Comparison of ENCODE assay signal across 8 cellular contexts in genomic region chr14:89428556-89429196, GRCh38. TPM values are rescaled to one million over a fixed set of nuclear protein-coding genes. Genes with fewer than 3 reads are reported as not detected.
DNase-seq lines count a peak whose midpoint lies in the region; ATAC-seq and TF ChIP-seq lines count a peak whose summit lies in the region.

No MANE protein-coding gene starts in this region.

- TF ChIP-seq CTCF in RWPE2 (IDR thresholded peaks at IDR 0.05; ENCODE audit: poor library complexity, severe bottlenecking) (no peak), glutamatergic neuron (IDR thresholded peaks at IDR 0.05; ENCODE audit: partially characterized antibody, unreplicated experiment) (no peak)

- ATAC-seq in RWPE2 (ENCODE audit: low read depth) (peak; percentile 73), GM18520 (IDR thresholded peaks at IDR 0.05; ENCODE audit: unreplicated experiment) (no peak)
- no peak for ATAC-seq in stimulated activated naive B cell treated with anti-CD40 and anti-IgM and Interleukin-4, amounts not matched to agents 10 μg/mL and 1 μg/mL and 100 μg/mL, for 72 hours (replicated peaks)

- DNase-seq in NCI-H2081 (lab: John Stamatoyannopoulos, UW) (peak; percentile 52 to 77), NCI-H2081 treated with DMSO at 0.1 percent for 48 hours (lab: John Stamatoyannopoulos, UW) (no peak), RWPE2 (ENCODE audit: low spot score) (peak; percentile 86), glutamatergic neuron (peak; percentile 26), SKM-1 treated with dmso at 0.1 percent for 144 hours (lab: John Stamatoyannopoulos, UW; ENCODE audit: unreplicated experiment) (no peak), LoVo (ENCODE audit: low spot score) (no peak)
- no peak for DNase-seq in stimulated activated naive B cell treated with anti-CD40 and anti-IgM and Interleukin-4, amounts not matched to agents 10 μg/mL and 1 μg/mL and 100 μg/mL, for 72 hours

- peak overlapping the region; percentile 83 for H3K4me3 Mint-ChIP-seq in glutamatergic neuron (ENCODE audit: unreplicated experiment)
- peak overlapping the region; percentile 84 for H3K4me3 Mint-ChIP-seq in stimulated activated naive B cell treated with anti-CD40 and anti-IgM and Interleukin-4, amounts not matched to agents 10 μg/mL and 1 μg/mL and 100 μg/mL, for 72 hours

- peak overlapping the region; percentile 92 for H3K27ac ChIP-seq in RWPE2 (ENCODE audit: poor library complexity, severe bottlenecking)

- no peaks in the 10 kb centered on the region for H3K27me3 ChIP-seq in RWPE2 (ENCODE audit: insufficient read depth, poor library complexity, severe bottlenecking)

- H3K9me3 ChIP-seq in RWPE2 (ENCODE audit: severe bottlenecking): no peaks in the 10 kb centered on the region

- peak overlapping the region; percentile 98 for H3K27ac Mint-ChIP-seq in glutamatergic neuron (ENCODE audit: unreplicated experiment)
- peak overlapping the region; percentile 98 for H3K27ac Mint-ChIP-seq in stimulated activated naive B cell treated with anti-CD40 and anti-IgM and Interleukin-4, amounts not matched to agents 10 μg/mL and 1 μg/mL and 100 μg/mL, for 72 hours

- H3K4me1 ChIP-seq in RWPE2 (ENCODE audit: insufficient read depth, poor library complexity, severe bottlenecking): peaks cover 59% of the 10 kb centered on the region

- H3K4me1 Mint-ChIP-seq in glutamatergic neuron (ENCODE audit: low read depth, unreplicated experiment): peaks cover 32% of the 10 kb centered on the region
- H3K4me1 Mint-ChIP-seq in stimulated activated naive B cell treated with anti-CD40 and anti-IgM and Interleukin-4, amounts not matched to agents 10 μg/mL and 1 μg/mL and 100 μg/mL, for 72 hours: peaks cover 24 to 78% of the 10 kb centered on the region in 2 donors

- H3K9me3 Mint-ChIP-seq in glutamatergic neuron (ENCODE audit: unreplicated experiment): peaks cover 11% of the 10 kb centered on the region
- H3K9me3 Mint-ChIP-seq in stimulated activated naive B cell treated with anti-CD40 and anti-IgM and Interleukin-4, amounts not matched to agents 10 μg/mL and 1 μg/mL and 100 μg/mL, for 72 hours: no peaks in the 10 kb centered on the region

- H3K4me3 ChIP-seq in RWPE2 (ENCODE audit: severe bottlenecking): no peak overlapping the region

- peaks cover 6% of the 10 kb centered on the region for H3K27me3 Mint-ChIP-seq in glutamatergic neuron (ENCODE audit: unreplicated experiment)
- no peaks in the 10 kb centered on the region for H3K27me3 Mint-ChIP-seq in stimulated activated naive B cell treated with anti-CD40 and anti-IgM and Interleukin-4, amounts not matched to agents 10 μg/mL and 1 μg/mL and 100 μg/mL, for 72 hours

- H3K36me3 ChIP-seq in RWPE2 (ENCODE audit: low read depth): no peaks in the 10 kb centered on the region

- peaks cover 3% of the 10 kb centered on the region for H3K36me3 Mint-ChIP-seq in glutamatergic neuron (ENCODE audit: unreplicated experiment)
- H3K36me3 Mint-ChIP-seq in stimulated activated naive B cell treated with anti-CD40 and anti-IgM and Interleukin-4, amounts not matched to agents 10 μg/mL and 1 μg/mL and 100 μg/mL, for 72 hours: peaks cover 5 to 17% of the 10 kb centered on the region in 2 donors

RNA-seq across cellular contexts. Expression of gene FOXN3, which starts 11.6 kb away (rescaled TPM):
- 139 TPM for total RNA-seq in glutamatergic neuron (ENCODE audit: unreplicated experiment)

Comparison
In these comparisons a context has a peak if more than half of its experiments do, and no peak if none do; other contexts are left out.
1. DNase-seq: peak in NCI-H2081 (2 of 2), RWPE2 (single experiment) and glutamatergic neuron (single experiment); none in NCI-H2081 treated with DMSO at 0.1 percent for 48 hours (single experiment), stimulated activated naive B cell treated with anti-CD40 and anti-IgM and Interleukin-4, amounts not matched to agents 10 μg/mL and 1 μg/mL and 100 μg/mL, for 72 hours (single experiment), SKM-1 treated with dmso at 0.1 percent for 144 hours (single experiment) and LoVo (single experiment).